Comparison of ENCODE assay signal across 9 cellular contexts in the genomic region with DNA sequence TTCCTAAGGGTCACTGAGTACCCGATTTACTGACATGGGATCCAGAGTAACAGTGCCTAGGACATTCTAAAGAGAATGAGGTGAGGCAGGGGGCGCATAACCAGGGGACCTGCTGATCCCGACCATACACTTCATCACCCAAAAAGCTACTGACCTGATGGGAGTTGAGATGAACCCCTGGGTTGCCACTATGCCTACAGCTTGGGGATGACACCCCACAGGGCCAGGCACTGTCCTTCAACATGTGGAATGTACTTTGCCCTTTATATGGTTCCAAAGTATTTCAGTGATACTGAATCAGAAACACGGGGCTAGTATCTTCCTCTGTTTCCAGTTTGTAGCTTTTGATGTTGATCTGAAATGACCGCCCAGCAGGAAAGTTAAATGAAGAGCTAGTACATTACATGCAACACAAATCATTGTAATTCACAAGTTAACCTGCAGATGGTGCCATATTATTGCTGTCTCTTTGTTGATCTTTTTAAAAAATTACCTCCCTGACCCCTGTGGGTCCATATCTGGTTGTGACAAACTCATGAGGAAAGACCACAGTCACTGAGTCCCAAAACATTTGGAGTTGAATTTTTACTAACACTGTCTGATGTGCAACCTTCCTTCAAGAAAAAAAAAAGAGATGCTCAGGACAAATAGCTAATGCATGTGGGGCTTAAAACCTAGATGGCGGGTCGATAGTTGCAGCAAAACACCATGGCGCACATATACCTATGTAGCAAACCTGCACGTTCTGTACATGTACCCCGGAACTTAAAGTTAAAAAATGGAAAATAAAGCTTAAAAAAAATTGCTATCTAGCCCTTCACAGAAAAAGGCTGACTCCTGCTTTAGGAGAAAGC. TPM values are rescaled to one million over a fixed set of nuclear protein-coding genes. Genes with fewer than 3 reads are reported as not detected.
A peak's percentile ranks its signal among the peaks of the same experiment; 100 is the strongest.
DNase-seq lines count a peak whose midpoint lies in the region; ATAC-seq and TF ChIP-seq lines count a peak whose summit lies in the region.
"Had no signal": no experiment of that assay in that cellular context is flagged by ENCODE, and none has a peak within 500 bp of the region (broad histone marks: within the 10 kb centered on the region; RNA-seq: fewer than 3 reads in every experiment).

No MANE protein-coding gene starts in this region.

- ATAC-seq in activated CD8-positive, alpha-beta T cell treated with anti-CD3 and anti-CD28 coated beads for 36 hours: peak; percentile 62
- ATAC-seq in activated CD8-positive, alpha-beta T cell treated with anti-CD3 and anti-CD28 coated beads, Interleukin-2, amount 10 ng/mL, durations not matched to agents 7 days and 5 days: no peak
- ATAC-seq in HG03135 (IDR thresholded peaks at IDR 0.05; ENCODE audit: unreplicated experiment): peak; percentile 59
- ATAC-seq: effector memory CD8-positive, alpha-beta T cell had no signal

- no peaks in the 10 kb centered on the region for H3K9me3 Mint-ChIP-seq in activated CD8-positive, alpha-beta T cell treated with anti-CD3 and anti-CD28 coated beads for 36 hours
- no peaks in the 10 kb centered on the region for H3K9me3 Mint-ChIP-seq in activated CD8-positive, alpha-beta T cell treated with anti-CD3 and anti-CD28 coated beads, Interleukin-2, amount 10 ng/mL, durations not matched to agents 7 days and 5 days (ENCODE audit: insufficient read depth)
- H3K9me3 Mint-ChIP-seq in neural crest cell: peaks cover 5% of the 10 kb centered on the region
- H3K9me3 Mint-ChIP-seq: effector memory CD8-positive, alpha-beta T cell had no signal

- no peaks in the 10 kb centered on the region for H3F3A ChIP-seq in OCI-LY1 (ENCODE audit: insufficient read depth, low read length)

- no peaks in the 10 kb centered on the region for H3K79me2 ChIP-seq in OCI-LY1 (ENCODE audit: insufficient read depth, low read length)

- H3K4me3 Mint-ChIP-seq in activated CD8-positive, alpha-beta T cell treated with anti-CD3 and anti-CD28 coated beads for 36 hours: no peak overlapping the region
- no peak overlapping the region for H3K4me3 Mint-ChIP-seq in activated CD8-positive, alpha-beta T cell treated with anti-CD3 and anti-CD28 coated beads, Interleukin-2, amount 10 ng/mL, durations not matched to agents 7 days and 5 days
- H3K4me3 Mint-ChIP-seq in neural crest cell: no peak overlapping the region
- H3K4me3 Mint-ChIP-seq: effector memory CD8-positive, alpha-beta T cell had no signal

- peaks cover 3% of the 10 kb centered on the region for H3K27me3 Mint-ChIP-seq in activated CD8-positive, alpha-beta T cell treated with anti-CD3 and anti-CD28 coated beads for 36 hours
- H3K27me3 Mint-ChIP-seq in activated CD8-positive, alpha-beta T cell treated with anti-CD3 and anti-CD28 coated beads, Interleukin-2, amount 10 ng/mL, durations not matched to agents 7 days and 5 days (ENCODE audit: low read depth): peaks cover 15% of the 10 kb centered on the region
- H3K27me3 Mint-ChIP-seq in neural crest cell (ENCODE audit: low read depth): no peaks in the 10 kb centered on the region

- DNase-seq in activated CD8-positive, alpha-beta T cell treated with anti-CD3 and anti-CD28 coated beads for 36 hours: no peak
- DNase-seq in activated CD8-positive, alpha-beta T cell treated with anti-CD3 and anti-CD28 coated beads, Interleukin-2, amount 10 ng/mL, durations not matched to agents 7 days and 5 days: no peak
- DNase-seq in dermis microvascular lymphatic vessel endothelial cell (ENCODE audit: low read depth in 2 of 2) (peak; percentile 38 to 52), neural crest cell (ENCODE audit: low read depth, low spot score) (peak; percentile 6), occipital lobe (lab: John Stamatoyannopoulos, UW) (no peak)
- no peak for DNase-seq in stimulated activated naive CD4-positive, alpha-beta T cell treated with Interleukin-2 at 50 U/mL for 16 hours (lab: John Stamatoyannopoulos, UW)

- CTCF ChIA-PET in activated CD8-positive, alpha-beta T cell treated with anti-CD3 and anti-CD28 coated beads for 36 hours (lab: Charles Lee): interaction anchor here (0.7 to 6.1 kb wide), 50 partner anchors 9 to 1018 kb away, joined by 3 to 55 read pairs (median 4); no protein-coding TSS in a partner anchor
- CTCF ChIA-PET in activated CD8-positive, alpha-beta T cell treated with anti-CD3 and anti-CD28 coated beads, Interleukin-2, amount 10 ng/mL, durations not matched to agents 7 days and 5 days (lab: Charles Lee): interaction anchor here (0.6 to 4.1 kb wide), 44 partner anchors 8 to 1018 kb away, joined by 3 to 59 read pairs (median 4); no protein-coding TSS in a partner anchor

- H3K4me3 ChIP-seq in OCI-LY1 (ENCODE audit: low read depth, low read length, poor library complexity, severe bottlenecking): no peak overlapping the region

- no peaks in the 10 kb centered on the region for H3K27me3 ChIP-seq in OCI-LY1 (ENCODE audit: insufficient read depth, low read length)

- no peak overlapping the region for H3K4me2 ChIP-seq in OCI-LY1 (ENCODE audit: low read length)

- POLR2A ChIA-PET in activated CD8-positive, alpha-beta T cell treated with anti-CD3 and anti-CD28 coated beads for 36 hours (lab: Charles Lee): no interaction called here
- POLR2A ChIA-PET in activated CD8-positive, alpha-beta T cell treated with anti-CD3 and anti-CD28 coated beads, Interleukin-2, amount 10 ng/mL, durations not matched to agents 7 days and 5 days (lab: Charles Lee): no interaction called here

- no peaks in the 10 kb centered on the region for H3K36me3 Mint-ChIP-seq in activated CD8-positive, alpha-beta T cell treated with anti-CD3 and anti-CD28 coated beads for 36 hours (ENCODE audit: low read depth)
- H3K36me3 Mint-ChIP-seq in activated CD8-positive, alpha-beta T cell treated with anti-CD3 and anti-CD28 coated beads, Interleukin-2, amount 10 ng/mL, durations not matched to agents 7 days and 5 days (ENCODE audit: low read depth): no peaks in the 10 kb centered on the region
- no peaks in the 10 kb centered on the region for H3K36me3 Mint-ChIP-seq in neural crest cell (ENCODE audit: low read depth)

- H4K20me1 ChIP-seq in OCI-LY1 (ENCODE audit: insufficient read depth, low read length): no peaks in the 10 kb centered on the region

- H2AFZ ChIP-seq in OCI-LY1 (ENCODE audit: low read length): no peak overlapping the region

- no peak overlapping the region for H3K9ac ChIP-seq in OCI-LY1 (ENCODE audit: low read length)

- H3K27ac ChIP-seq in OCI-LY1 (ENCODE audit: low read depth, low read length, poor library complexity, severe bottlenecking): no peak overlapping the region

- no peaks in the 10 kb centered on the region for H3K4me1 ChIP-seq in OCI-LY1 (ENCODE audit: insufficient read depth, low read length, severe bottlenecking)

- H3K9me2 ChIP-seq in OCI-LY1 (ENCODE audit: low read depth, low read length): no peaks in the 10 kb centered on the region

- intact Hi-C loops in activated CD8-positive, alpha-beta T cell treated with anti-CD3 and anti-CD28 coated beads for 36 hours (cut with micrococcal nuclease): loop anchor here (2.0 to 10.0 kb wide), 2 partner anchors 322 to 586 kb away; no protein-coding TSS in a partner anchor

- no peak overlapping the region for H3K27ac Mint-ChIP-seq in activated CD8-positive, alpha-beta T cell treated with anti-CD3 and anti-CD28 coated beads for 36 hours
- H3K27ac Mint-ChIP-seq in activated CD8-positive, alpha-beta T cell treated with anti-CD3 and anti-CD28 coated beads, Interleukin-2, amount 10 ng/mL, durations not matched to agents 7 days and 5 days: no peak overlapping the region
- no peak overlapping the region for H3K27ac Mint-ChIP-seq in neural crest cell (ENCODE audit: unreplicated experiment)
- H3K27ac Mint-ChIP-seq: effector memory CD8-positive, alpha-beta T cell had no signal

- no peaks in the 10 kb centered on the region for H3K36me3 ChIP-seq in OCI-LY1 (ENCODE audit: insufficient read depth, low read length)

- TF ChIP-seq CTCF in activated CD8-positive, alpha-beta T cell treated with anti-CD3 and anti-CD28 coated beads for 36 hours (IDR thresholded peaks at IDR 0.05): peak; percentile 87
- peak; percentile 75; the same call in 1 of the 2 replicates for TF ChIP-seq CTCF in OCI-LY1 (IDR thresholded peaks at IDR 0.05; ENCODE audit: low read length)
- TF ChIP-seq CTCF in neural crest cell (conservative IDR thresholded peaks at IDR 0.05): peak; percentile 84

- H3K4me1 Mint-ChIP-seq in activated CD8-positive, alpha-beta T cell treated with anti-CD3 and anti-CD28 coated beads for 36 hours (ENCODE audit: low read depth): no peaks in the 10 kb centered on the region
- H3K4me1 Mint-ChIP-seq in activated CD8-positive, alpha-beta T cell treated with anti-CD3 and anti-CD28 coated beads, Interleukin-2, amount 10 ng/mL, durations not matched to agents 7 days and 5 days (ENCODE audit: low read depth): peaks cover 2% of the 10 kb centered on the region
- H3K4me1 Mint-ChIP-seq in neural crest cell: peaks cover 4% of the 10 kb centered on the region

- H3K9me3 ChIP-seq in OCI-LY1 (ENCODE audit: low read length): no peaks in the 10 kb centered on the region

RNA-seq across cellular contexts. Expression of gene GCNT2, which starts 42.7 kb away (rescaled TPM):
- total RNA-seq in activated CD8-positive, alpha-beta T cell treated with anti-CD3 and anti-CD28 coated beads for 36 hours: 1 to 10 TPM; 2.3 to 2.7 TPM
- total RNA-seq in activated CD8-positive, alpha-beta T cell treated with anti-CD3 and anti-CD28 coated beads, Interleukin-2, amount 10 ng/mL, durations not matched to agents 7 days and 5 days: 1 to 10 TPM; 4.8 to 6.9 TPM
- 46.5 and 57.8 TPM in 2 replicates for total RNA-seq in dermis microvascular lymphatic vessel endothelial cell
- total RNA-seq in neural crest cell: 5.3 and 6.4 TPM in 2 replicates
- 14.8 TPM for total RNA-seq in occipital lobe

Comparison
In these comparisons a context has a peak if more than half of its experiments do, and no peak if none do; other contexts are left out.
1. DNase-seq: peak in dermis microvascular lymphatic vessel endothelial cell (2 of 2) and neural crest cell (single experiment); none in activated CD8-positive, alpha-beta T cell treated with anti-CD3 and anti-CD28 coated beads for 36 hours (single experiment), activated CD8-positive, alpha-beta T cell treated with anti-CD3 and anti-CD28 coated beads, Interleukin-2, amount 10 ng/mL, durations not matched to agents 7 days and 5 days (single experiment), stimulated activated naive CD4-positive, alpha-beta T cell treated with Interleukin-2 at 50 U/mL for 16 hours (single experiment) and occipital lobe (single experiment).
2. Peak in every context shown above with its lines, with median percentiles within 50 percentile points of each other: CTCF ChIP-seq.